Comparison of ENCODE assay signal across 29 cellular contexts in the genomic region with DNA sequence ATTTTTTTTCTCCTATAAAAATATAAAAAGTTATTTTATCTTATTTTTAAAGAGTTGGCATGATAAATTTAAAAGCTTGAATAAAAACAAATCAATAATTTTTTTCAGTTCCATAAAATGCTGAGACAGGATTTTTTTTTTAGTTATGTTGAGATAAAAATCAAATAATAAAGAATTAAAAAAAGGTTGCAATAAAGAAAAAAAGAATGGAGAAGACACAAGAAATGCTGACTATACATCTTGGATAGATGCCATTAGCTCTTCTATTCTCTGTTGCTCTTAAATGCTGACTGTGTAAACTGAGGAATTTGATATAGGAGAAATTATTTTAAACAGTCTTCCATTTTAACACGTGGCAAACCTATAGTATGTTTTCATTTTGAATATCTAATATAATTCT.
"Had no signal": no experiment of that assay in that cellular context is flagged by ENCODE, and none has a peak within 500 bp of the region (broad histone marks: within the 10 kb centered on the region; RNA-seq: fewer than 3 reads in every experiment).

No MANE protein-coding gene starts in this region.

- ATAC-seq: activated CD4-positive, alpha-beta T cell treated with anti-CD3 and anti-CD28 coated beads for 36 hours; activated CD8-positive, alpha-beta memory T cell treated with anti-CD3 and anti-CD28 coated beads, Interleukin-2, amount 10 ng/mL, durations not matched to agents 7 days and 5 days; activated CD8-positive, alpha-beta T cell treated with anti-CD3 and anti-CD28 coated beads, Interleukin-2, amount 10 ng/mL, durations not matched to agents 7 days and 5 days; activated naive CD8-positive, alpha-beta T cell treated with anti-CD3 and anti-CD28 coated beads, Interleukin-2, amount 50 U/mL, for 24 hours; body of pancreas; effector memory CD8-positive, alpha-beta T cell had no signal

- H3K4me3 ChIP-seq: adrenal gland, body of pancreas, esophagus squamous epithelium had no signal

- H3K36me3 ChIP-seq: adrenal gland, esophagus squamous epithelium had no signal

- H3K9me3 ChIP-seq: adrenal gland, body of pancreas, esophagus squamous epithelium had no signal

- DNase-seq: activated CD4-positive, alpha-beta memory T cell treated with anti-CD3 and anti-CD28 coated beads for 36 hours; activated CD4-positive, alpha-beta T cell treated with anti-CD3 and anti-CD28 coated beads for 36 hours; activated CD4-positive, alpha-beta T cell treated with anti-CD3 and anti-CD28 coated beads, Interleukin-2, amount 10 ng/mL, durations not matched to agents 24 days and 14 days; activated CD4-positive, CD25-positive, alpha-beta regulatory T cell; activated CD4-positive, CD25-positive, alpha-beta regulatory T cell treated with anti-CD3 and anti-CD28 coated beads, Interleukin-2, amount 50 U/mL, for 72 hours; activated CD8-positive, alpha-beta memory T cell treated with anti-CD3 and anti-CD28 coated beads, Interleukin-2, amount 10 ng/mL, durations not matched to agents 7 days and 5 days; activated CD8-positive, alpha-beta memory T cell treated with anti-CD3 and anti-CD28 coated beads, Interleukin-2, amount 50 U/mL, for 4 hours; activated CD8-positive, alpha-beta T cell treated with anti-CD3 and anti-CD28 coated beads, Interleukin-2, amount 10 ng/mL, durations not matched to agents 7 days and 5 days; activated effector memory CD4-positive, alpha-beta T cell treated with anti-CD3 and anti-CD28 coated beads, Interleukin-2, amount 50 U/mL, for 16 hours; activated naive CD4-positive, alpha-beta T cell treated with anti-CD3 and anti-CD28 coated beads for 36 hours; activated naive CD8-positive, alpha-beta T cell treated with anti-CD3 and anti-CD28 coated beads for 36 hours; activated naive CD8-positive, alpha-beta T cell treated with anti-CD3 and anti-CD28 coated beads, Interleukin-2, amount 50 U/mL, for 24 hours; activated T-cell treated with anti-CD3 and anti-CD28 coated beads, Interleukin-2, amount 50 U/mL, for 1 hour; activated T-cell treated with anti-CD3 and anti-CD28 coated beads, Interleukin-2, amount 50 U/mL, for 48 hours; adrenal gland; amygdala; aorta; body of pancreas; caudate nucleus; cortex of kidney; dermis blood vessel endothelial cell; effector CD4-positive, alpha-beta T cell; effector memory CD8-positive, alpha-beta T cell; esophagus squamous epithelium; foreskin melanocyte; head of caudate nucleus; T-helper 2 cell had no signal

- H3K27ac ChIP-seq: adrenal gland, body of pancreas, epithelial cell of prostate, esophagus squamous epithelium had no signal

- FAIRE-seq: endothelial cell of umbilical vein had no signal
